ENCODE assay signal across 8 cellular contexts in genomic region chr22:30423296-30423958, GRCh38. TPM values are rescaled to one million over a fixed set of nuclear protein-coding genes. Genes with fewer than 3 reads are reported as not detected.
A peak's percentile ranks its signal among the peaks of the same experiment; 100 is the strongest.
DNase-seq lines count a peak whose midpoint lies in the region; ATAC-seq and TF ChIP-seq lines count a peak whose summit lies in the region.

No MANE protein-coding gene starts in this region.

- no peaks in the 10 kb centered on the region for H3K9me3 ChIP-seq in cardiac muscle cell (ENCODE audit: low read depth)

- H3K27me3 Mint-ChIP-seq in HFFc6 (ENCODE audit: insufficient read depth), result peaks cover 3% of the 10 kb centered on the region

- peak; percentile 27 for ATAC-seq in GM18498 (IDR thresholded peaks at IDR 0.05; ENCODE audit: unreplicated experiment)

- TF ChIP-seq CTCF in HFFc6 (IDR thresholded peaks at IDR 0.05), result peak; percentile 26; the same call in 1 of the 2 replicates
- TF ChIP-seq CTCF in cardiac muscle cell (IDR thresholded peaks at IDR 0.05; ENCODE audit: low read depth, low read length), result peak; percentile 2
- no peak for TF ChIP-seq CTCF in retinal pigment epithelial cell (conservative IDR thresholded peaks at IDR 0.05; ENCODE audit: low read depth, low read length)

- H3K9me3 Mint-ChIP-seq in HFFc6, result no peaks in the 10 kb centered on the region

- H3K4me3 ChIP-seq in cardiac muscle cell (peak overlapping the region; percentile 54), retinal pigment epithelial cell (ENCODE audit: low read length) (peak overlapping the region; percentile 42)

- peak overlapping the region; percentile 96 for H3K27ac ChIP-seq in cardiac muscle cell

- DNase-seq in HFFc6 (no peak), NCI-H510A (lab: John Stamatoyannopoulos, UW) (peak; percentile 41), cardiac muscle cell (ENCODE audit: low read depth in 1 of 2, low spot score in 1 of 2) (peak in 1 of 2 donors; percentile 51), retinal pigment epithelial cell (ENCODE audit: low read depth) (no peak), SHP77 treated with DMSO at 0.1 percent for 48 hours (lab: John Stamatoyannopoulos, UW) (no peak), GM03348 (ENCODE audit: low spot score) (no peak)
- peak; percentile 31 for DNase-seq in activated gamma-delta T cell treated with anti-CD3 and anti-CD28 coated beads, Interleukin-2, amount 50 U/mL, for 16 hours (ENCODE audit: low read depth)

- H3K36me3 Mint-ChIP-seq in HFFc6 (ENCODE audit: low read depth), result peaks cover 20% of the 10 kb centered on the region

- peaks cover 67% of the 10 kb centered on the region for H3K4me1 Mint-ChIP-seq in HFFc6 (ENCODE audit: low read depth)

- H3K36me3 ChIP-seq in cardiac muscle cell, result peaks cover 6% of the 10 kb centered on the region

- peak overlapping the region; percentile 96 for H3K4me3 Mint-ChIP-seq in HFFc6

- peaks cover 20% of the 10 kb centered on the region for H3K4me1 ChIP-seq in cardiac muscle cell (ENCODE audit: low read depth)

- no peaks in the 10 kb centered on the region for H3K27me3 ChIP-seq in cardiac muscle cell

- peak overlapping the region; percentile 94 for H3K27ac Mint-ChIP-seq in HFFc6

RNA-seq across cellular contexts. Expression of gene MTFP1, which starts 2.1 kb away (rescaled TPM):
- total RNA-seq in HFFc6 (2021; fragmentation: NEBNext Ultra II Directional; extraction: Animal tissue kit (Norgen Biotek cat#: 25700)), result 1 to 10 TPM; 1.7 to 5.7 (median 4.1) TPM
- 39.3 and 73.4 TPM in 2 replicates for total RNA-seq in cardiac muscle cell
- 64.8 and 100.0 TPM in 2 replicates for polyA plus RNA-seq in cardiac muscle cell

RNA-seq across cellular contexts. Expression of gene SEC14L2, which starts 26.6 kb away (rescaled TPM):
- 10 to 100 TPM; 18.4 to 24.0 (median 22.8) TPM for total RNA-seq in HFFc6 (2021; fragmentation: NEBNext Ultra II Directional; extraction: Animal tissue kit (Norgen Biotek cat#: 25700))
- 2.2 and 2.9 TPM in 2 replicates for total RNA-seq in cardiac muscle cell
- polyA plus RNA-seq in cardiac muscle cell, result 11.2 and 13.9 TPM in 2 replicates

RNA-seq across cellular contexts. Expression of gene RNF215, which starts 36.2 kb away (rescaled TPM):
- 10 to 100 TPM; 12.7 to 18.9 (median 15.3) TPM for total RNA-seq in HFFc6 (2021; fragmentation: NEBNext Ultra II Directional; extraction: Animal tissue kit (Norgen Biotek cat#: 25700))
- total RNA-seq in cardiac muscle cell, result 30.4 and 39.8 TPM in 2 replicates
- polyA plus RNA-seq in cardiac muscle cell, result 9.5 and 13.1 TPM in 2 replicates

RNA-seq across cellular contexts. Expression of gene SEC14L3, which starts 48.4 kb away (rescaled TPM):
- total RNA-seq in HFFc6 (2021; fragmentation: NEBNext Ultra II Directional; extraction: Animal tissue kit (Norgen Biotek cat#: 25700)), result not detected
- total RNA-seq in cardiac muscle cell, result not detected in 2 replicates
- polyA plus RNA-seq in cardiac muscle cell, result not detected in 2 replicates

Comparison
In these comparisons a context has a peak if more than half of its experiments do, and no peak if none do; other contexts are left out.
1. DNase-seq: peak in NCI-H510A (single experiment) and activated gamma-delta T cell treated with anti-CD3 and anti-CD28 coated beads, Interleukin-2, amount 50 U/mL, for 16 hours (single experiment); none in HFFc6 (single experiment), retinal pigment epithelial cell (single experiment), SHP77 treated with DMSO at 0.1 percent for 48 hours (single experiment) and GM03348 (single experiment).